Comparison of ENCODE assay signal across 12 cellular contexts in the genomic region with DNA sequence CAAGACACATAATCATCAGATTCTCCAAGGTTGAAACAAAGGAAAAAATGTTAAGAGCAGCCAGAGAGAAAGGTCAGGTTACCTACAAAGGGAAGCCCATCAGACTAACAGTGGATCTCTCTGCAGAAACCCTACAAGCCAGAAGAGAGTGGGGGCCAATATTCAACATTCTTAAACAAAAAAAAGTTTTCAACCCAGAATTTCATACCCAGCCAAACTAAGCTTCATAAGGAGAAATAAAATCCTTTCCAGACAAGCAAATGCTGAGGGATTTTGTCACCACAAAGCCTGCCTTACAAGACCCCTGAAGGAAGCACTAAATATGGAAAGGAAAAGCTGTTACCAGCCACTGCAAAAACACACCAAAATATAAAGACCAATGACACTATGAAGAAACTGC. TPM values are rescaled to one million over a fixed set of nuclear protein-coding genes. Genes with fewer than 3 reads are reported as not detected.
"Had no signal": no experiment of that assay in that cellular context is flagged by ENCODE, and none has a peak within 500 bp of the region (broad histone marks: within the 10 kb centered on the region; RNA-seq: fewer than 3 reads in every experiment).

No MANE protein-coding gene starts in this region.

RNA-seq across cellular contexts. Expression of gene PDE11A, which starts 39.0 kb away (rescaled TPM):
- total RNA-seq: activated B cell treated with CpG ODN at 0.5 μM for 24 hours; activated CD4-positive, alpha-beta memory T cell treated with anti-CD3 and anti-CD28 coated beads for 36 hours; activated CD4-positive, alpha-beta memory T cell treated with anti-CD3 and anti-CD28 coated beads, Interleukin-2, amount 10 ng/mL, durations not matched to agents 7 days and 5 days; activated CD4-positive, alpha-beta T cell treated with anti-CD3 and anti-CD28 coated beads, Interleukin-2, amount 10 ng/mL, durations not matched to agents 24 days and 14 days; activated CD4-positive, alpha-beta T cell treated with anti-CD3 and anti-CD28 coated beads, Interleukin-2, amount 10 ng/mL, durations not matched to agents 7 days and 5 days; activated CD8-positive, alpha-beta memory T cell treated with anti-CD3 and anti-CD28 coated beads for 36 hours; activated CD8-positive, alpha-beta memory T cell treated with anti-CD3 and anti-CD28 coated beads, Interleukin-2, amount 10 ng/mL, durations not matched to agents 7 days and 5 days; activated CD8-positive, alpha-beta T cell treated with anti-CD3 and anti-CD28 coated beads for 36 hours; activated CD8-positive, alpha-beta T cell treated with anti-CD3 and anti-CD28 coated beads, Interleukin-2, amount 10 ng/mL, durations not matched to agents 7 days and 5 days; T-helper 1 cell treated with Interleukin-12 subunit alpha and Interleukin-12 subunit beta and Interleukin-4 antibody, amounts not matched to agents 30 ng/mL and 1 ng/mL, for 36 hours; T-helper 17 cell; T-helper 2 cell treated with Interferon-gamma antibody and Interleukin-4, amounts not matched to agents 100 ng/mL and 5 ng/mL, for 36 hours had no signal
